9 cellular contexts compared by ENCODE assay signal in the genomic region with DNA sequence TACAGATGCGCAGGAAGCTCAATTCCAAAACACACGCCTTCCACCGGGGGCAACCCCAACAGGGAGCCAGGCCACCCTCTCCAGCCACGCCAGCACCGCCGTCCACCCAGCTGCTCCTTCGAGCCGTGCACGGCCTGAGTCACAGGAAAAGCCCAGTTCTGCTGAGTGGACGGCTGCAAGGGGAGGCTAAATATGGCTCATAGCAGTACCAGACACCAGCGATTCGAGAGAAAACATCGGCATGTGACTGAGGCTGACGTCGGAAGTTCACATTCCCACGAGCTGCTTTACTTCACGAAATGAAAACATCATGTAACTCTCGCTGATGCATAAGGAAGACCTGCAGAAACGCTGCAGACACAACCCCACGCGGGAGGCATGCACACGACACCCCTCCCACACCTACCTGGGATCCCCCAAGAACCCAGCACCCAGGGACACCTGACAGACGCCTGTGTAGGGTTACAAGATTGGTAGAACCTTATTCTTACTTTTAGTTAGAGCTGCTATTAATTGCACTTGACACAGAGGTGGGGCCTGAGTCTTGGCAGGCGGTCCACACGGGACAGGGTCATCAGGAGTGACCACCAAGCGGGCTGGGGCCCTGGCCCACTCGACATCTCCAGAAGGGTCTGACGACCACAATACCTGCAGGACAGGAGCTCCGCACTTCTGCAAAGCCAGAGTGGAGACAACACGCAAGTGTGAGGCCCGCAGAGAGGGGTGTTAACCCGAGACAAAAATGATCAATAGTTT.
DNase-seq lines count a peak whose midpoint lies in the region; ATAC-seq and TF ChIP-seq lines count a peak whose summit lies in the region.
"Had no signal": no experiment of that assay in that cellular context is flagged by ENCODE, and none has a peak within 500 bp of the region (broad histone marks: within the 10 kb centered on the region; RNA-seq: fewer than 3 reads in every experiment).

No MANE protein-coding gene starts in this region.

- TF ChIP-seq POLR2A in sigmoid colon (IDR thresholded peaks at IDR 0.05) = no peak

- H3K4me3 ChIP-seq in PC-3 (ENCODE audit: low read length) = no peak overlapping the region
- no peak overlapping the region for H3K4me3 ChIP-seq in sigmoid colon
- no peak overlapping the region for H3K4me3 ChIP-seq in MG63

- POLR2A ChIA-PET in PC-3 (lab: Charles Lee; ENCODE audit: unreplicated experiment) = no interaction called here

- intact Hi-C loops in PC-3 (cut with micrococcal nuclease) (no loop called here), sigmoid colon (cut with DNase I) (no loop called here)

- ATAC-seq in PC-3 (no peak), GM18861 (IDR thresholded peaks at IDR 0.05; ENCODE audit: unreplicated experiment) (no peak)
- ATAC-seq: T-cell had no signal

- TF ChIP-seq EP300 in sigmoid colon (IDR thresholded peaks at IDR 0.05) = peak in 2 of 4 donors; percentile 44 to 90

- H3F3A ChIP-seq in PC-3 (ENCODE audit: low read length, unreplicated experiment) = no peaks in the 10 kb centered on the region

- H3K9ac ChIP-seq in PC-3 (ENCODE audit: low read length) = peak overlapping the region; percentile 69; the same call in 1 of the 2 replicates

- peaks cover 33% of the 10 kb centered on the region for H3K4me1 ChIP-seq in PC-3 (ENCODE audit: insufficient read depth, low read length)
- H3K4me1 ChIP-seq in sigmoid colon = peaks cover 0 to 60% (median 44%) of the 10 kb centered on the region in 4 donors

- H3K9me2 ChIP-seq in PC-3 (replicated peaks; ENCODE audit: low read length) = no peaks in the 10 kb centered on the region

- H3K9me3 ChIP-seq in PC-3 (ENCODE audit: low read length) (no peaks in the 10 kb centered on the region), sigmoid colon (no peaks in the 10 kb centered on the region), MG63 (no peaks in the 10 kb centered on the region)

- H3K27me3 ChIP-seq in PC-3 (ENCODE audit: low read length) = no peaks in the 10 kb centered on the region
- no peaks in the 10 kb centered on the region for H3K27me3 ChIP-seq in sigmoid colon
- no peaks in the 10 kb centered on the region for H3K27me3 ChIP-seq in MG63

- no peak overlapping the region for H3K4me2 ChIP-seq in PC-3 (ENCODE audit: low read length)

- H4K20me1 ChIP-seq in PC-3 (ENCODE audit: low read length) = peaks cover 49% of the 10 kb centered on the region

- H2AFZ ChIP-seq in PC-3 (ENCODE audit: low read length) = no peak overlapping the region

- DNase-seq in PC-3 (no peak), dermis blood vessel endothelial cell (peak; percentile 92), kidney tubule cell (ENCODE audit: low spot score) (peak; percentile 42), sigmoid colon (peak; percentile 85), MG63 (no peak)
- DNase-seq in stimulated activated CD4-positive, alpha-beta T cell treated with anti-CD3 and anti-CD28 coated beads, Interleukin-4, amount 100 ng/mL, for 4 hours = no peak
- no peak for DNase-seq in activated CD8-positive, alpha-beta memory T cell treated with anti-CD3 and anti-CD28 coated beads, Interleukin-2, amount 50 U/mL, for 48 hours
- DNase-seq: T-cell had no signal

- CTCF ChIA-PET in PC-3 (lab: Charles Lee) = no interaction called here

- H3K79me2 ChIP-seq in PC-3 (ENCODE audit: low read length) = peaks cover 100% of the 10 kb centered on the region

- H3K27ac ChIP-seq in PC-3 (ENCODE audit: low read length) = no peak overlapping the region
- peak overlapping the region in 3 of 4 donors; percentile 50 to 61 (median 52) for H3K27ac ChIP-seq in sigmoid colon

- TF ChIP-seq CTCF in PC-3 (conservative IDR thresholded peaks at IDR 0.05; ENCODE audit: low read depth, low read length) = no peak
- no peak for TF ChIP-seq CTCF in sigmoid colon (IDR thresholded peaks at IDR 0.05)

- no peaks in the 10 kb centered on the region; the same call in 1 of the 2 replicates for H3K36me3 ChIP-seq in PC-3 (ENCODE audit: low read depth, low read length)
- no peaks in the 10 kb centered on the region for H3K36me3 ChIP-seq in sigmoid colon
- no peaks in the 10 kb centered on the region; the same call in 1 of the 2 replicates for H3K36me3 ChIP-seq in MG63

- 88 to 91% methylated on average over 32 of the region's 32 CpGs for WGBS in sigmoid colon, 2 donors

- no TSS peak for BruUV-seq in PC-3 (replicated peaks; lab: Mats Ljungman, UMichigan)

Comparison
In these comparisons a context has a peak if more than half of its experiments do, and no peak if none do; other contexts are left out.
1. DNase-seq: peak in dermis blood vessel endothelial cell (single experiment), kidney tubule cell (single experiment) and sigmoid colon (single experiment); none in PC-3 (single experiment), stimulated activated CD4-positive, alpha-beta T cell treated with anti-CD3 and anti-CD28 coated beads, Interleukin-4, amount 100 ng/mL, for 4 hours (0 of 2), MG63 (single experiment) and activated CD8-positive, alpha-beta memory T cell treated with anti-CD3 and anti-CD28 coated beads, Interleukin-2, amount 50 U/mL, for 48 hours (single experiment).